9 cellular contexts compared by ENCODE assay signal in the genomic region with DNA sequence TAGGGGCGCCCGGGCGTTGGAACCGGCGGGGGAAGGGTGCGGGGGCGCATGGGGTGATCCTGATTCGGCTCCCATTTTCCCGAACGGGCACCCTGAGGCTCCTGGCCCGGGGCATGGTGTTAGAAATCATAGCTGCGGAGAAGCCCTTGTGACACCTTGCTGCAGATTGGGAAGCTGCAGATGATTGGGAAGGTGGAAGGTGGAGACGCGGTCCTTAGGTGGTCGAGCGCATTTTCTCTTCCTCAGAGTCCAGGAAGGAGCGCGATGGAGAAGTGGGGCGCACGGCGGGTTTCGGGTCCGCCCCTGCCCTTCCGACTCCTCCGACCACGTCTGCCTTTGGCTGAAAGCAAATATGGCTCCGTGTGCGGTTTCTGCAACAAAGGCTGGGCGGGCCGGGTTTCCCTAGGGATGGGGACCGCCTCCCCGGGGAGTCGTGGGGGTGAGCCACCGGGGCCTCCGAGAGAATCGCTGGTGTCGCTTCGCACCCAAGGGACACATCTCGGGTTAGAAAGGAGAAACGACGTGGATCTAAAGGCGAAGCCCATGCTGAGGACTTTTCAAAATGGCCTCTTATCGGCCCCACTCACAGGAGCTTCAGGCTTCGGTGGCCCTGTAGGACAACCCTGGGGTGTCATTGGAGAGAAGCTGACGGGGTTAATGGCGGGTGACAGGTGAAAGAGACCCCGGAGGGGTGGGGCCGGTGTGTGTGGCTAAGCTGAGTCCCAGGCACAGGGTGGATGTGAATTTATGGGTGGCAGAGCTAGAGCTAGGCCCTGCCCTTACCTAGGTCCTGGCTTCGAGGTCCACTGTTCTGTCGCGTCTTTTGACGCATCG. TPM values are rescaled to one million over a fixed set of nuclear protein-coding genes. Genes with fewer than 3 reads are reported as not detected.
A peak's percentile ranks its signal among the peaks of the same experiment; 100 is the strongest.
DNase-seq lines count a peak whose midpoint lies in the region; ATAC-seq and TF ChIP-seq lines count a peak whose summit lies in the region.
"Had no signal": no experiment of that assay in that cellular context is flagged by ENCODE, and none has a peak within 500 bp of the region (broad histone marks: within the 10 kb centered on the region; RNA-seq: fewer than 3 reads in every experiment).

No MANE protein-coding gene starts in this region.

- H3K4me1 ChIP-seq in NT2/D1 (ENCODE audit: insufficient read depth, insufficient read length) (peaks cover 14% of the 10 kb centered on the region), parathyroid adenoma (peaks cover 24% of the 10 kb centered on the region)

- H3K4me1 Mint-ChIP-seq in activated naive CD4-positive, alpha-beta T cell treated with anti-CD3 and anti-CD28 coated beads, Interleukin-2, amount 10 ng/mL, durations not matched to agents 7 days and 5 days, result peaks cover 69% of the 10 kb centered on the region

- no peaks in the 10 kb centered on the region for H3K9me3 ChIP-seq in NT2/D1 (ENCODE audit: insufficient read depth, low read length)
- H3K9me3 ChIP-seq in parathyroid adenoma (ENCODE audit: control insufficient read depth, low read length), result no peaks in the 10 kb centered on the region

- no peak for TF ChIP-seq CTCF in parathyroid adenoma (IDR thresholded peaks at IDR 0.05)

- peak overlapping the region; percentile 98 for H3K27ac Mint-ChIP-seq in activated naive CD4-positive, alpha-beta T cell treated with anti-CD3 and anti-CD28 coated beads, Interleukin-2, amount 10 ng/mL, durations not matched to agents 7 days and 5 days

- H2AFZ ChIP-seq in parathyroid adenoma, result peak overlapping the region; percentile 82

- H3K36me3 ChIP-seq in NT2/D1 (ENCODE audit: insufficient read depth, insufficient read length, low read length), result peaks cover 38% of the 10 kb centered on the region
- no peaks in the 10 kb centered on the region for H3K36me3 ChIP-seq in parathyroid adenoma (ENCODE audit: control insufficient read depth, insufficient read depth, low read length)

- intact Hi-C loops in Right ventricle myocardium superior (cut with DNase I), result no loop called here

- CTCF ChIA-PET in activated naive CD4-positive, alpha-beta T cell treated with anti-CD3 and anti-CD28 coated beads, Interleukin-2, amount 10 ng/mL, durations not matched to agents 7 days and 5 days (lab: Charles Lee), result interaction anchor here (1.0 to 3.4 kb wide), 3 partner anchors 18 to 140 kb away, joined by 3 to 16 read pairs (median 8); a partner anchor contains a TSS

- peak; percentile 20 for ATAC-seq in HG03108 (IDR thresholded peaks at IDR 0.05; ENCODE audit: unreplicated experiment)
- ATAC-seq in Right ventricle myocardium superior (ENCODE audit: poor library complexity), result peak; percentile 0

- H3K4me3 ChIP-seq in NT2/D1 (ENCODE audit: insufficient read length, low read depth) (peak overlapping the region; percentile 92), parathyroid adenoma (ENCODE audit: low read depth, low read length) (peak overlapping the region; percentile 71)

- peak overlapping the region; percentile 92 for H3K4me3 Mint-ChIP-seq in activated naive CD4-positive, alpha-beta T cell treated with anti-CD3 and anti-CD28 coated beads, Interleukin-2, amount 10 ng/mL, durations not matched to agents 7 days and 5 days

- H3K27ac ChIP-seq in parathyroid adenoma, result peak overlapping the region; percentile 99

- H3K79me2 ChIP-seq in parathyroid adenoma, result peaks cover 6% of the 10 kb centered on the region

- H3K4me2 ChIP-seq in parathyroid adenoma (ENCODE audit: low read length), result peak overlapping the region; percentile 68

- peak overlapping the region; percentile 97 for H3K9ac ChIP-seq in NT2/D1 (ENCODE audit: insufficient read length, low read depth)
- peak overlapping the region; percentile 94 for H3K9ac ChIP-seq in parathyroid adenoma

- H3K27me3 ChIP-seq in NT2/D1 (ENCODE audit: insufficient read depth, insufficient read length) (no peaks in the 10 kb centered on the region), parathyroid adenoma (ENCODE audit: control insufficient read depth, insufficient read depth, low read length) (no peaks in the 10 kb centered on the region)

- H3K27me3 Mint-ChIP-seq in activated naive CD4-positive, alpha-beta T cell treated with anti-CD3 and anti-CD28 coated beads, Interleukin-2, amount 10 ng/mL, durations not matched to agents 7 days and 5 days, result no peaks in the 10 kb centered on the region

- H3K36me3 Mint-ChIP-seq in activated naive CD4-positive, alpha-beta T cell treated with anti-CD3 and anti-CD28 coated beads, Interleukin-2, amount 10 ng/mL, durations not matched to agents 7 days and 5 days, result peaks cover 44% of the 10 kb centered on the region

- peak; percentile 44 to 58 for DNase-seq in NCI-H446 (lab: John Stamatoyannopoulos, UW)
- no peak for DNase-seq in NCI-H446 treated with DMSO at 0.1 percent for 48 hours (lab: John Stamatoyannopoulos, UW)
- DNase-seq in NT2/D1 (ENCODE audit: low read depth, low spot score), result no peak
- DNase-seq in activated naive CD4-positive, alpha-beta T cell treated with anti-CD3 and anti-CD28 coated beads, Interleukin-2, amount 10 ng/mL, durations not matched to agents 7 days and 5 days, result peak; percentile 65
- peak; percentile 70 for DNase-seq in Right ventricle myocardium superior
- DNase-seq in Ammon's horn (ENCODE audit: low spot score), result no peak

- no peaks in the 10 kb centered on the region for H3K9me3 Mint-ChIP-seq in activated naive CD4-positive, alpha-beta T cell treated with anti-CD3 and anti-CD28 coated beads, Interleukin-2, amount 10 ng/mL, durations not matched to agents 7 days and 5 days

RNA-seq across cellular contexts. Expression of a gene that starts 0.7 kb away (rescaled TPM):
- 2,228 TPM for total RNA-seq in Right ventricle myocardium superior

RNA-seq across cellular contexts. Expression of a gene that starts 18.0 kb away (rescaled TPM):
- total RNA-seq in Right ventricle myocardium superior, result 1.3 TPM
- total RNA-seq: Daoy had no signal

RNA-seq across cellular contexts. Expression of a gene that starts 50.8 kb away (rescaled TPM):
- 10.8 TPM for total RNA-seq in Right ventricle myocardium superior

Comparison
In these comparisons a context has a peak if more than half of its experiments do, and no peak if none do; other contexts are left out.
1. DNase-seq: peak in NCI-H446 (2 of 2), activated naive CD4-positive, alpha-beta T cell treated with anti-CD3 and anti-CD28 coated beads, Interleukin-2, amount 10 ng/mL, durations not matched to agents 7 days and 5 days (single experiment) and Right ventricle myocardium superior (single experiment); none in NCI-H446 treated with DMSO at 0.1 percent for 48 hours (single experiment), NT2/D1 (single experiment) and Ammon's horn (single experiment).